Comparison of ENCODE assay signal across 2 cellular contexts in the genomic region with DNA sequence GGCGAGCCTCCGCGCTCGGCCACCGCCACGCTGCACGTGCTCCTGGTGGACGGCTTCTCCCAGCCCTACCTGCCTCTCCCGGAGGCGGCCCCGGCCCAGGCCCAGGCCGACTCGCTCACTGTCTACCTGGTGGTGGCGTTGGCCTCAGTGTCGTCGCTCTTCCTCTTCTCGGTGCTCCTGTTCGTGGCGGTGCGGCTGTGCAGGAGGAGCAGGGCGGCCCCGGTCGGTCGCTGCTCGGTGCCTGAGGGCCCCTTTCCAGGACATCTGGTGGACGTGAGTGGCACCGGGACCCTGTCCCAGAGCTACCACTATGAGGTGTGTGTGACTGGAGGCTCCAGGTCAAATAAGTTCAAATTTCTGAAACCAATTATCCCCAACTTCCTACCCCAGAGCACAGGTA. TPM values are rescaled to one million over a fixed set of nuclear protein-coding genes. Genes with fewer than 3 reads are reported as not detected.
"Had no signal": no experiment of that assay in that cellular context is flagged by ENCODE, and none has a peak within 500 bp of the region (broad histone marks: within the 10 kb centered on the region; RNA-seq: fewer than 3 reads in every experiment).

No MANE protein-coding gene starts in this region.

RNA-seq across cellular contexts. Expression of gene PCDHB12, which starts 2.3 kb away (rescaled TPM):
- total RNA-seq: G401, GM12878 had no signal

RNA-seq across cellular contexts. Expression of gene PCDHB13, which starts 2.9 kb away (rescaled TPM):
- total RNA-seq: G401, GM12878 had no signal

RNA-seq across cellular contexts. Expression of gene PCDHB11, which starts 11.4 kb away (rescaled TPM):
- total RNA-seq: GM12878 had no signal
- polyA plus RNA-seq: GM12878 had no signal

RNA-seq across cellular contexts. Expression of gene PCDHB14, which starts 12.3 kb away (rescaled TPM):
- total RNA-seq: GM12878 had no signal
- polyA plus RNA-seq: GM12878 had no signal

RNA-seq across cellular contexts. Expression of gene PCDHB10, which starts 18.7 kb away (rescaled TPM):
- total RNA-seq: GM12878 had no signal
